ENCODE assay signal across 8 cellular contexts in genomic region chr1:65002508-65003315, GRCh38. TPM values are rescaled to one million over a fixed set of nuclear protein-coding genes. Genes with fewer than 3 reads are reported as not detected.
DNase-seq lines count a peak whose midpoint lies in the region; ATAC-seq lines count a peak whose summit lies in the region.

No MANE protein-coding gene starts in this region.

- peak overlapping the region; percentile 10 for H3K27ac Mint-ChIP-seq in activated naive CD4-positive, alpha-beta T cell treated with anti-CD3 and anti-CD28 coated beads, Interleukin-2, amount 50 U/mL, for 24 hours

- peaks cover 7% of the 10 kb centered on the region for H3K36me3 Mint-ChIP-seq in activated naive CD4-positive, alpha-beta T cell treated with anti-CD3 and anti-CD28 coated beads, Interleukin-2, amount 50 U/mL, for 24 hours

- peaks cover 28% of the 10 kb centered on the region for H3K4me1 Mint-ChIP-seq in activated naive CD4-positive, alpha-beta T cell treated with anti-CD3 and anti-CD28 coated beads, Interleukin-2, amount 50 U/mL, for 24 hours

- DNase-seq in NCI-H2029 (lab: John Stamatoyannopoulos, UW) (peak; percentile 65), NCI-H2029 treated with DMSO at 0.1 percent for 48 hours (lab: John Stamatoyannopoulos, UW) (no peak), RPMI8226 (peak; percentile 76), glomerular visceral epithelial cell (ENCODE audit: extremely low spot score) (peak; percentile 69), occipital lobe (lab: John Stamatoyannopoulos, UW) (peak; percentile 75), substantia nigra (lab: John Stamatoyannopoulos, UW) (peak in 46 of 49 donors; percentile 6 to 93 (median 60))

- no peaks in the 10 kb centered on the region for H3K27me3 Mint-ChIP-seq in activated naive CD4-positive, alpha-beta T cell treated with anti-CD3 and anti-CD28 coated beads, Interleukin-2, amount 50 U/mL, for 24 hours

- peak overlapping the region; percentile 66 for H3K27ac ChIP-seq in substantia nigra (ENCODE audit: low read depth, low read length, poor library complexity, severe bottlenecking)

- H3K4me3 Mint-ChIP-seq in activated naive CD4-positive, alpha-beta T cell treated with anti-CD3 and anti-CD28 coated beads, Interleukin-2, amount 50 U/mL, for 24 hours, result peak overlapping the region; percentile 65

- ATAC-seq in HG03103 (IDR thresholded peaks at IDR 0.05; ENCODE audit: low read depth, unreplicated experiment), result peak; percentile 69

- H3K9me3 Mint-ChIP-seq in activated naive CD4-positive, alpha-beta T cell treated with anti-CD3 and anti-CD28 coated beads, Interleukin-2, amount 50 U/mL, for 24 hours, result peaks cover 8% of the 10 kb centered on the region

RNA-seq across cellular contexts. Expression of gene JAK1, which starts 36.4 kb away (rescaled TPM):
- total RNA-seq in occipital lobe, result 56.0 TPM
